1 cellular context compared by ENCODE assay signal in genomic region chr12:55940065-55940732, GRCh38.
TF ChIP-seq lines count a peak whose summit lies in the region.

No MANE protein-coding gene starts in this region.

TF ChIP-seq in HepG2, 621 proteins besides CTCF, POLR2A, EP300 and RAD21 (continued from another document and continues in another):
- peak; percentile 67 for TF ChIP-seq KDM5B (CRISPR knock-in tag; IDR thresholded peaks at IDR 0.05; ENCODE audit: borderline replicate concordance)
- no peak for TF ChIP-seq TBL1XR1 (IDR thresholded peaks at IDR 0.05; ENCODE audit: borderline replicate concordance, low read length, partially characterized antibody)
- no peak for TF ChIP-seq RBM39 (IDR thresholded peaks at IDR 0.05; ENCODE audit: low read depth, low read length, poor library complexity, severe bottlenecking)
- no peak for TF ChIP-seq ETV6 (CRISPR knock-in tag; conservative IDR thresholded peaks at IDR 0.05)
- no peak for TF ChIP-seq SYNCRIP (IDR thresholded peaks at IDR 0.05; ENCODE audit: insufficient read depth, low read depth, low read length)
- no peak for TF ChIP-seq ARHGAP35 (CRISPR knock-in tag; IDR thresholded peaks at IDR 0.05; ENCODE audit: borderline replicate concordance)
- TF ChIP-seq KLF16 (CRISPR knock-in tag; IDR thresholded peaks at IDR 0.05) = no peak
- TF ChIP-seq MTERF4 (CRISPR knock-in tag; IDR thresholded peaks at IDR 0.05) = 0 out of 2 replicates have a peak, but pooled peaks have one; percentile 61
- no peak for TF ChIP-seq ZNF703 (CRISPR knock-in tag; IDR thresholded peaks at IDR 0.05; ENCODE audit: borderline replicate concordance)
- no peak for TF ChIP-seq SPEN (CRISPR knock-in tag; IDR thresholded peaks at IDR 0.05; ENCODE audit: low read depth)
- no peak for TF ChIP-seq ZNF136 (CRISPR knock-in tag; IDR thresholded peaks at IDR 0.05; ENCODE audit: low read depth)
- TF ChIP-seq ZNF362 (CRISPR knock-in tag; IDR thresholded peaks at IDR 0.05; ENCODE audit: borderline replicate concordance) = no peak
- TF ChIP-seq BHLHE40 (IDR thresholded peaks at IDR 0.05; ENCODE audit: low read length) = no peak
- no peak for TF ChIP-seq SALL2 (CRISPR knock-in tag; IDR thresholded peaks at IDR 0.05)
- no peak for TF ChIP-seq USF2 (IDR thresholded peaks at IDR 0.05; ENCODE audit: low read depth, low read length)
- no peak for TF ChIP-seq USF2 (CRISPR knock-in tag; IDR thresholded peaks at IDR 0.05; ENCODE audit: borderline replicate concordance)
- 0 out of 2 replicates have a peak, but pooled peaks have one; percentile 34 for TF ChIP-seq RFXAP (CRISPR knock-in tag; IDR thresholded peaks at IDR 0.05; ENCODE audit: borderline replicate concordance)
- no peak for TF ChIP-seq TBX2 (CRISPR knock-in tag; IDR thresholded peaks at IDR 0.05; ENCODE audit: borderline replicate concordance)
- peak; percentile 68 for TF ChIP-seq ZNF883 (CRISPR knock-in tag; IDR thresholded peaks at IDR 0.05; ENCODE audit: not compliant biosample characterization)
- TF ChIP-seq GABPB1 (CRISPR knock-in tag; IDR thresholded peaks at IDR 0.05) = peak; percentile 49
- TF ChIP-seq PAXIP1 (CRISPR knock-in tag; conservative IDR thresholded peaks at IDR 0.05) = 0 out of 2 replicates have a peak, but pooled peaks have one; percentile 14
- TF ChIP-seq FOXK2 (IDR thresholded peaks at IDR 0.05) = no peak
- TF ChIP-seq PATZ1 (CRISPR knock-in tag; IDR thresholded peaks at IDR 0.05) = peak; percentile 47; the same call in 1 of the 2 replicates
- no peak for TF ChIP-seq MAFF (IDR thresholded peaks at IDR 0.05; ENCODE audit: low read depth, low read length)
- TF ChIP-seq KLF12 (CRISPR knock-in tag; IDR thresholded peaks at IDR 0.05; ENCODE audit: borderline replicate concordance) = no peak
- TF ChIP-seq ZNF264 (CRISPR knock-in tag; IDR thresholded peaks at IDR 0.05) = no peak
- no peak for TF ChIP-seq ZNF879 (CRISPR knock-in tag; IDR thresholded peaks at IDR 0.05)
- TF ChIP-seq CREB1 (IDR thresholded peaks at IDR 0.05) = no peak
- TF ChIP-seq CREB1 (CRISPR knock-in tag; IDR thresholded peaks at IDR 0.05) = no peak
- TF ChIP-seq ZNF704 (CRISPR knock-in tag; IDR thresholded peaks at IDR 0.05; ENCODE audit: borderline replicate concordance) = no peak
- TF ChIP-seq ETV5 (CRISPR knock-in tag; IDR thresholded peaks at IDR 0.05; ENCODE audit: borderline replicate concordance) = peak; percentile 64; the same call in 1 of the 2 replicates
- no peak for TF ChIP-seq ZNF563 (CRISPR knock-in tag; IDR thresholded peaks at IDR 0.05)
- TF ChIP-seq ZNF543 (CRISPR knock-in tag; IDR thresholded peaks at IDR 0.05) = no peak
- TF ChIP-seq NCOA5 (CRISPR knock-in tag; IDR thresholded peaks at IDR 0.05) = no peak
- TF ChIP-seq MLLT10 (CRISPR knock-in tag; IDR thresholded peaks at IDR 0.05) = no peak
- no peak for TF ChIP-seq HDAC6 (IDR thresholded peaks at IDR 0.05; ENCODE audit: low read depth, low read length)
- no peak for TF ChIP-seq ZNF839 (CRISPR knock-in tag; IDR thresholded peaks at IDR 0.05; ENCODE audit: borderline replicate concordance)
- no peak for TF ChIP-seq GABPA (IDR thresholded peaks at IDR 0.05; ENCODE audit: low read depth, low read length)
- no peak for TF ChIP-seq GABPA (CRISPR knock-in tag; IDR thresholded peaks at IDR 0.05; ENCODE audit: low read depth)
- TF ChIP-seq HNRNPH1 (optimal IDR thresholded peaks at IDR 0.05; ENCODE audit: low read depth, low read length) = no peak
- TF ChIP-seq ZNF546 (CRISPR knock-in tag; conservative IDR thresholded peaks at IDR 0.05) = no peak
- TF ChIP-seq ZNF530 (CRISPR knock-in tag; IDR thresholded peaks at IDR 0.05; ENCODE audit: low read depth) = no peak
- TF ChIP-seq NR2C2 (CRISPR knock-in tag; IDR thresholded peaks at IDR 0.05; ENCODE audit: borderline replicate concordance) = no peak
- TF ChIP-seq THAP9 (CRISPR knock-in tag; IDR thresholded peaks at IDR 0.05; ENCODE audit: borderline replicate concordance) = no peak
- no peak for TF ChIP-seq ZNF143 (CRISPR knock-in tag; IDR thresholded peaks at IDR 0.05)
- TF ChIP-seq ZNF441 (CRISPR knock-in tag; IDR thresholded peaks at IDR 0.05; ENCODE audit: borderline replicate concordance) = no peak
- TF ChIP-seq MBNL3 (CRISPR knock-in tag; conservative IDR thresholded peaks at IDR 0.05) = no peak
- TF ChIP-seq KAT2B (IDR thresholded peaks at IDR 0.05; ENCODE audit: borderline replicate concordance, low read depth, low read length) = no peak
- TF ChIP-seq JUN (CRISPR knock-in tag; IDR thresholded peaks at IDR 0.05) = 0 out of 2 replicates have a peak, but pooled peaks have one; percentile 57
- TF ChIP-seq SMYD3 (CRISPR knock-in tag; IDR thresholded peaks at IDR 0.05) = no peak
- TF ChIP-seq TARDBP (CRISPR knock-in tag; IDR thresholded peaks at IDR 0.05) = no peak
- peak; percentile 21; the same call in 1 of the 2 replicates for TF ChIP-seq FOXO1 (CRISPR knock-in tag; IDR thresholded peaks at IDR 0.05)
- peak; percentile 99 for TF ChIP-seq ZSCAN29 (CRISPR knock-in tag; conservative IDR thresholded peaks at IDR 0.05)
- TF ChIP-seq SATB2 (CRISPR knock-in tag; IDR thresholded peaks at IDR 0.05) = no peak
- TF ChIP-seq FUBP1 (CRISPR knock-in tag; IDR thresholded peaks at IDR 0.05; ENCODE audit: borderline replicate concordance) = 0 out of 2 replicates have a peak, but pooled peaks have one; percentile 65
- TF ChIP-seq ZNF713 (CRISPR knock-in tag; IDR thresholded peaks at IDR 0.05) = no peak
- TF ChIP-seq GPN1 (CRISPR knock-in tag; IDR thresholded peaks at IDR 0.05; ENCODE audit: borderline replicate concordance) = no peak
- no peak for TF ChIP-seq ZNF235 (CRISPR knock-in tag; IDR thresholded peaks at IDR 0.05; ENCODE audit: borderline replicate concordance)
- no peak for TF ChIP-seq ZEB1 (IDR thresholded peaks at IDR 0.05; ENCODE audit: insufficient replicate concordance, low read depth)
- TF ChIP-seq ZNF34 (CRISPR knock-in tag; IDR thresholded peaks at IDR 0.05; ENCODE audit: borderline replicate concordance) = no peak
